In genomic region chr3:12701591-12701990, GRCh38 we compare ENCODE assay signal across 8 cellular contexts. TPM values are rescaled to one million over a fixed set of nuclear protein-coding genes. Genes with fewer than 3 reads are reported as not detected.
"Had no signal": no experiment of that assay in that cellular context is flagged by ENCODE, and none has a peak within 500 bp of the region (broad histone marks: within the 10 kb centered on the region; RNA-seq: fewer than 3 reads in every experiment).

No MANE protein-coding gene starts in this region.

RNA-seq across cellular contexts. Expression of gene TMEM40, which starts 57.5 kb away (rescaled TPM):
- total RNA-seq: hepatocyte, kidney, left colon, lung microvascular endothelial cell, mesenteric fat pad, mucosa of descending colon, mucosa of gallbladder, myocyte had no signal
